In genomic region chr15:22903961-22904534, GRCh38 we compare ENCODE assay signal across 14 cellular contexts.
A peak's percentile ranks its signal among the peaks of the same experiment; 100 is the strongest.
DNase-seq lines count a peak whose midpoint lies in the region; ATAC-seq and TF ChIP-seq lines count a peak whose summit lies in the region.
"Had no signal": no experiment of that assay in that cellular context is flagged by ENCODE, and none has a peak within 500 bp of the region (broad histone marks: within the 10 kb centered on the region; RNA-seq: fewer than 3 reads in every experiment).

No MANE protein-coding gene starts in this region.

- no peaks in the 10 kb centered on the region for H3K4me1 ChIP-seq in right cardiac atrium (ENCODE audit: control insufficient read depth, insufficient read depth, low read length)
- H3K4me1 ChIP-seq: right lobe of liver had no signal

- no peak overlapping the region for H3K27ac ChIP-seq in right cardiac atrium (ENCODE audit: low read length)
- H3K27ac ChIP-seq: right lobe of liver had no signal

- H3K27me3 ChIP-seq in right cardiac atrium (ENCODE audit: control insufficient read depth, insufficient read depth), result no peaks in the 10 kb centered on the region
- H3K27me3 ChIP-seq: right lobe of liver had no signal

- no peak overlapping the region for H3K4me3 Mint-ChIP-seq in chondrocyte (ENCODE audit: unreplicated experiment)
- H3K4me3 Mint-ChIP-seq: activated naive CD4-positive, alpha-beta T cell treated with anti-CD3 and anti-CD28 coated beads, Interleukin-2, amount 50 U/mL, for 24 hours had no signal

- intact Hi-C loops in right cardiac atrium (cut with DNase I), result no loop called here
- intact Hi-C loops in left cardiac atrium (cut with DNase I), result loop anchor here in 1 of 2 donors (10.0 kb wide), 1 partner anchor 59 kb away; no protein-coding TSS in a partner anchor

- H3K36me3 Mint-ChIP-seq in chondrocyte (ENCODE audit: low read depth), result peaks cover 30% of the 10 kb centered on the region
- H3K36me3 Mint-ChIP-seq in activated naive CD4-positive, alpha-beta T cell treated with anti-CD3 and anti-CD28 coated beads, Interleukin-2, amount 50 U/mL, for 72 hours, result peaks cover 0 to 11% of the 10 kb centered on the region in 2 donors

- H3K27me3 Mint-ChIP-seq in chondrocyte (ENCODE audit: low read depth), result no peaks in the 10 kb centered on the region
- H3K27me3 Mint-ChIP-seq: activated naive CD4-positive, alpha-beta T cell treated with anti-CD3 and anti-CD28 coated beads, Interleukin-2, amount 50 U/mL, for 24 hours had no signal

- H3K4me1 Mint-ChIP-seq in chondrocyte (ENCODE audit: low read depth), result no peaks in the 10 kb centered on the region
- H3K4me1 Mint-ChIP-seq: activated naive CD4-positive, alpha-beta T cell treated with anti-CD3 and anti-CD28 coated beads, Interleukin-2, amount 50 U/mL, for 24 hours had no signal

- ATAC-seq in right cardiac atrium, result peak; percentile 27 to 32
- ATAC-seq in left cardiac atrium, result no peak
- no peak for ATAC-seq in GM19324 (IDR thresholded peaks at IDR 0.05; ENCODE audit: low FRiP score, unreplicated experiment)
- no peak for ATAC-seq in activated naive CD4-positive, alpha-beta T cell treated with anti-CD3 and anti-CD28 coated beads, Interleukin-2, amount 50 U/mL, for 72 hours

- H3K9me3 ChIP-seq in right cardiac atrium (ENCODE audit: control insufficient read depth, low read length), result no peaks in the 10 kb centered on the region
- H3K9me3 ChIP-seq: right lobe of liver had no signal

- DNase-seq in right cardiac atrium (no peak), left cardiac atrium (no peak), NCI-H2171 (lab: John Stamatoyannopoulos, UW) (peak; percentile 78), chondrocyte (ENCODE audit: low spot score) (peak; percentile 77), dedifferentiated amniotic fluid mesenchymal stem cell (ENCODE audit: extremely low spot score) (no peak), amniotic stem cell (lab: John Stamatoyannopoulos, UW) (no peak)
- no peak for DNase-seq in activated naive CD4-positive, alpha-beta T cell treated with anti-CD3 and anti-CD28 coated beads, Interleukin-2, amount 50 U/mL, for 72 hours (ENCODE audit: low spot score in 2 of 2)
- DNase-seq: foreskin melanocyte; mesendoderm; right lobe of liver; RPMI8226; stimulated activated CD4-positive, alpha-beta T cell treated with anti-CD3 and anti-CD28 coated beads, Interleukin-4, amount 100 ng/mL, for 4 hours had no signal

- TF ChIP-seq CTCF in chondrocyte (IDR thresholded peaks at IDR 0.05), result no peak

- no peaks in the 10 kb centered on the region for H3K9me3 Mint-ChIP-seq in chondrocyte (ENCODE audit: low read depth)
- H3K9me3 Mint-ChIP-seq in activated naive CD4-positive, alpha-beta T cell treated with anti-CD3 and anti-CD28 coated beads, Interleukin-2, amount 50 U/mL, for 72 hours, result no peaks in the 10 kb centered on the region
- H3K9me3 Mint-ChIP-seq: activated naive CD4-positive, alpha-beta T cell treated with anti-CD3 and anti-CD28 coated beads, Interleukin-2, amount 50 U/mL, for 24 hours had no signal

- H3K4me3 ChIP-seq in right cardiac atrium (ENCODE audit: low read length), result no peak overlapping the region
- H3K4me3 ChIP-seq: right lobe of liver had no signal

- 85% methylated on average over 19 of the region's 19 CpGs for WGBS in right cardiac atrium

- no peak overlapping the region for H3K27ac Mint-ChIP-seq in chondrocyte (ENCODE audit: unreplicated experiment)
- no peak overlapping the region for H3K27ac Mint-ChIP-seq in activated naive CD4-positive, alpha-beta T cell treated with anti-CD3 and anti-CD28 coated beads, Interleukin-2, amount 50 U/mL, for 72 hours
- H3K27ac Mint-ChIP-seq: activated naive CD4-positive, alpha-beta T cell treated with anti-CD3 and anti-CD28 coated beads, Interleukin-2, amount 50 U/mL, for 24 hours had no signal

Comparison
In these comparisons a context has a peak if more than half of its experiments do, and no peak if none do; other contexts are left out.
1. ATAC-seq: peak in right cardiac atrium (2 of 2); none in left cardiac atrium (0 of 2), GM19324 (single experiment) and activated naive CD4-positive, alpha-beta T cell treated with anti-CD3 and anti-CD28 coated beads, Interleukin-2, amount 50 U/mL, for 72 hours (0 of 2).
2. DNase-seq: peak in NCI-H2171 (single experiment) and chondrocyte (single experiment); none in right cardiac atrium (0 of 3), left cardiac atrium (single experiment), dedifferentiated amniotic fluid mesenchymal stem cell (single experiment), amniotic stem cell (single experiment) and activated naive CD4-positive, alpha-beta T cell treated with anti-CD3 and anti-CD28 coated beads, Interleukin-2, amount 50 U/mL, for 72 hours (0 of 2).